Comparison of ENCODE assay signal across 14 cellular contexts in the genomic region with DNA sequence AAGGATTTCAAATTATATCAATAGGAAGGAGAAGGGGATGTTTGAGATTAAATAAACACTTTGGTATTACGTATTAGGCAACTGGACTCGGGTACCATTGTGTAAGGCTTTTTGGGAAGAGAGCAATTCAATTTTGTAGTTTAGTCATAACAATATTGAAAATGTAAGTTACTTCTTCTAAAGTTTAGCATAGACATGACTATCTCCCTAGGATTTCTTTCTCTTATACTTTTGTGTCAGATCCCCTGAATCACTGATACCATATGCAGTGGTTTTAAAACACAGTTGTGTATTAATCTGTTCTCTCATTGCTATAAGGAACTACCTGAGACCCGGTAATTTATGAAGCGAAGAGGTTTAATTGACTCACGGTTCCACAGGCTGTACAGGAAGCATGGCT.
DNase-seq lines count a peak whose midpoint lies in the region; ATAC-seq and TF ChIP-seq lines count a peak whose summit lies in the region.
"Had no signal": no experiment of that assay in that cellular context is flagged by ENCODE, and none has a peak within 500 bp of the region (broad histone marks: within the 10 kb centered on the region; RNA-seq: fewer than 3 reads in every experiment).

No MANE protein-coding gene starts in this region.

- no peak overlapping the region for H3K56ac ChIP-seq in mesendoderm (ENCODE audit: low read length)

- H4K20me1 ChIP-seq in MM.1S (ENCODE audit: insufficient read depth, low read length) = no peaks in the 10 kb centered on the region
- H4K20me1 ChIP-seq: BLaER1 had no signal

- no peak overlapping the region for H2BK5ac ChIP-seq in mesendoderm (ENCODE audit: low read length)

- WGBS in mesendoderm (ENCODE audit: extremely low coverage, insufficient coverage, low lambda C conversion rate) = no CpG with 5 or more reads among the region's 5 CpGs

- BruUV-seq in MCF 10A (replicated peaks; lab: Mats Ljungman, UMichigan) = no TSS peak

- no peak overlapping the region for H4K8ac ChIP-seq in mesendoderm (ENCODE audit: low read depth, low read length)

- H3K27ac ChIP-seq in breast epithelium = peak overlapping the region; percentile 64 to 73
- H3K27ac ChIP-seq in upper lobe of right lung = peak overlapping the region; percentile 47
- no peak overlapping the region for H3K27ac ChIP-seq in MM.1S (ENCODE audit: low read length)
- no peak overlapping the region for H3K27ac ChIP-seq in mesendoderm (ENCODE audit: low read depth, low read length)
- H3K27ac ChIP-seq: BLaER1, cardiac muscle cell had no signal

- H3K23ac ChIP-seq in mesendoderm (ENCODE audit: low read length) = no peak overlapping the region

- H3K4ac ChIP-seq in mesendoderm (ENCODE audit: low read depth, low read length) = no peak overlapping the region

- H4K5ac ChIP-seq in mesendoderm (ENCODE audit: low read length) = no peak overlapping the region

- H3K36me3 Mint-ChIP-seq in MCF 10A (ENCODE audit: insufficient read depth, unreplicated experiment) = no peaks in the 10 kb centered on the region
- peaks cover 7% of the 10 kb centered on the region for H3K36me3 Mint-ChIP-seq in activated naive CD8-positive, alpha-beta T cell treated with anti-CD3 and anti-CD28 coated beads for 36 hours
- peaks cover 0 to 9% (median 0%) of the 10 kb centered on the region in 3 donors for H3K36me3 Mint-ChIP-seq in naive thymus-derived CD8-positive, alpha-beta T cell

- POLR2A ChIA-PET in MCF 10A (lab: Yijun Ruan, JAX) = no interaction called here
- POLR2A ChIA-PET in naive thymus-derived CD8-positive, alpha-beta T cell (lab: Charles Lee) = no interaction called here

- peaks cover 8% of the 10 kb centered on the region for H3K9me3 Mint-ChIP-seq in MCF 10A (ENCODE audit: unreplicated experiment)
- H3K9me3 Mint-ChIP-seq in activated naive CD8-positive, alpha-beta T cell treated with anti-CD3 and anti-CD28 coated beads for 36 hours = peaks cover 7% of the 10 kb centered on the region
- peaks cover 0 to 24% (median 2%) of the 10 kb centered on the region in 9 donors for H3K9me3 Mint-ChIP-seq in naive thymus-derived CD8-positive, alpha-beta T cell

- no peaks in the 10 kb centered on the region for H3K79me1 ChIP-seq in mesendoderm (ENCODE audit: low read length)

- DNase-seq in breast epithelium (ENCODE audit: low spot score in 2 of 2) (no peak), MCF 10A (ENCODE audit: unreplicated experiment) (no peak), upper lobe of right lung (no peak), AG08395 (ENCODE audit: low spot score) (no peak), MM.1S (no peak), mesendoderm (no peak)
- DNase-seq in activated naive CD8-positive, alpha-beta T cell treated with anti-CD3 and anti-CD28 coated beads for 36 hours = no peak
- DNase-seq in naive thymus-derived CD8-positive, alpha-beta T cell = no peak
- DNase-seq: GDM1, NCI-H345, ovary, SIG-M5 had no signal

- H3K27me3 Mint-ChIP-seq in MCF 10A (ENCODE audit: insufficient read depth, unreplicated experiment) = peaks cover 25% of the 10 kb centered on the region
- no peaks in the 10 kb centered on the region for H3K27me3 Mint-ChIP-seq in activated naive CD8-positive, alpha-beta T cell treated with anti-CD3 and anti-CD28 coated beads for 36 hours
- no peaks in the 10 kb centered on the region for H3K27me3 Mint-ChIP-seq in naive thymus-derived CD8-positive, alpha-beta T cell

- no peak for TF ChIP-seq POLR2A in breast epithelium (IDR thresholded peaks at IDR 0.05)

- H3K18ac ChIP-seq in mesendoderm (ENCODE audit: low read length) = no peak overlapping the region

- H3K27me3 ChIP-seq in breast epithelium (no peaks in the 10 kb centered on the region), upper lobe of right lung (no peaks in the 10 kb centered on the region), MM.1S (replicated peaks; ENCODE audit: insufficient read depth, low read length) (no peaks in the 10 kb centered on the region), mesendoderm (ENCODE audit: insufficient read depth, low read length, poor library complexity) (no peaks in the 10 kb centered on the region)
- H3K27me3 ChIP-seq: cardiac muscle cell, ovary had no signal

- H2AK5ac ChIP-seq in mesendoderm (ENCODE audit: low read length) = no peak overlapping the region

- H3F3A ChIP-seq in MM.1S (ENCODE audit: insufficient read depth, low read length) = no peaks in the 10 kb centered on the region

- no peak overlapping the region for H3K27ac Mint-ChIP-seq in MCF 10A (ENCODE audit: low read depth, unreplicated experiment)
- peak overlapping the region; percentile 88 for H3K27ac Mint-ChIP-seq in activated naive CD8-positive, alpha-beta T cell treated with anti-CD3 and anti-CD28 coated beads for 36 hours
- H3K27ac Mint-ChIP-seq in naive thymus-derived CD8-positive, alpha-beta T cell = peak overlapping the region in 5 of 10 donors; percentile 64 to 92 (median 72)

- CTCF ChIA-PET in MCF 10A (lab: Yijun Ruan, JAX) = interaction anchor here (0.6 kb wide), 1 partner anchor 1425 kb away, joined by 3 read pairs; no protein-coding TSS in a partner anchor

- H3K4me3 ChIP-seq in breast epithelium (no peak overlapping the region), upper lobe of right lung (no peak overlapping the region), MM.1S (ENCODE audit: low read length) (no peak overlapping the region), mesendoderm (ENCODE audit: low read length) (no peak overlapping the region)
- H3K4me3 ChIP-seq: BLaER1, cardiac muscle cell, ovary had no signal

- H3K9me2 ChIP-seq in MM.1S (replicated peaks; ENCODE audit: insufficient read depth, low read length) = no peaks in the 10 kb centered on the region

- H3K79me2 ChIP-seq in MM.1S (ENCODE audit: low read length) = no peaks in the 10 kb centered on the region
- H3K79me2 ChIP-seq in mesendoderm (ENCODE audit: control insufficient read depth, insufficient read depth, low read length) = no peaks in the 10 kb centered on the region

- intact Hi-C loops in breast epithelium (cut with DNase I; ENCODE audit: low total_unique reads) = no loop called here
- intact Hi-C loops in MCF 10A (cut with micrococcal nuclease) = no loop called here
- intact Hi-C loops in upper lobe of right lung (cut with DNase I) = no loop called here

- no peak overlapping the region for H3K9ac ChIP-seq in MM.1S (ENCODE audit: low read length)
- H3K9ac ChIP-seq in mesendoderm (ENCODE audit: low read length) = no peak overlapping the region
- H3K9ac ChIP-seq: BLaER1 had no signal

- TF ChIP-seq CTCF in breast epithelium (IDR thresholded peaks at IDR 0.05) = no peak
- no peak for TF ChIP-seq CTCF in MCF 10A (IDR thresholded peaks at IDR 0.05; ENCODE audit: unreplicated experiment)
- no peak for TF ChIP-seq CTCF in upper lobe of right lung (IDR thresholded peaks at IDR 0.05)
- TF ChIP-seq CTCF in MM.1S (IDR thresholded peaks at IDR 0.05; ENCODE audit: low read length) = no peak

- H3K36me3 ChIP-seq in breast epithelium (no peaks in the 10 kb centered on the region), upper lobe of right lung (no peaks in the 10 kb centered on the region), MM.1S (replicated peaks; ENCODE audit: insufficient read depth, low read length) (no peaks in the 10 kb centered on the region), mesendoderm (ENCODE audit: control insufficient read depth, insufficient read depth, low read length) (no peaks in the 10 kb centered on the region)
- H3K36me3 ChIP-seq: BLaER1, cardiac muscle cell, ovary had no signal

- no peak overlapping the region for H3K4me3 Mint-ChIP-seq in MCF 10A (ENCODE audit: unreplicated experiment)
- H3K4me3 Mint-ChIP-seq in activated naive CD8-positive, alpha-beta T cell treated with anti-CD3 and anti-CD28 coated beads for 36 hours = no peak overlapping the region
- H3K4me3 Mint-ChIP-seq in naive thymus-derived CD8-positive, alpha-beta T cell = peak overlapping the region in 7 of 10 donors; percentile 63 to 77 (median 69)

- H2BK15ac ChIP-seq in mesendoderm (replicated peaks; ENCODE audit: low read depth) = no peak overlapping the region

- no peak overlapping the region for H2AFZ ChIP-seq in MM.1S (ENCODE audit: low read length)

- H3K4me1 Mint-ChIP-seq in MCF 10A (ENCODE audit: insufficient read depth, unreplicated experiment) = no peaks in the 10 kb centered on the region
- H3K4me1 Mint-ChIP-seq in activated naive CD8-positive, alpha-beta T cell treated with anti-CD3 and anti-CD28 coated beads for 36 hours = peaks cover 14% of the 10 kb centered on the region
- H3K4me1 Mint-ChIP-seq in naive thymus-derived CD8-positive, alpha-beta T cell = peaks cover 5 to 25% (median 15%) of the 10 kb centered on the region in 4 donors

- no peak overlapping the region for H3K4me2 ChIP-seq in MM.1S (ENCODE audit: low read depth, low read length)
- H3K4me2 ChIP-seq in mesendoderm (ENCODE audit: low read length) = no peak overlapping the region

- no peak overlapping the region for H2BK120ac ChIP-seq in mesendoderm (ENCODE audit: low read depth, low read length)

- H3K4me1 ChIP-seq in breast epithelium = no peaks in the 10 kb centered on the region
- H3K4me1 ChIP-seq in upper lobe of right lung = peaks cover 11% of the 10 kb centered on the region
- H3K4me1 ChIP-seq in MM.1S (ENCODE audit: low read length) = no peaks in the 10 kb centered on the region
- H3K4me1 ChIP-seq in mesendoderm (ENCODE audit: control insufficient read depth, low read depth, low read length) = no peaks in the 10 kb centered on the region

- no peak for ATAC-seq in naive thymus-derived CD8-positive, alpha-beta T cell
- no peak for ATAC-seq in upper lobe of right lung

- H3K9me3 ChIP-seq in breast epithelium = no peaks in the 10 kb centered on the region
- no peaks in the 10 kb centered on the region for H3K9me3 ChIP-seq in upper lobe of right lung
- H3K9me3 ChIP-seq in MM.1S (replicated peaks; ENCODE audit: insufficient read depth, low read length) = no peaks in the 10 kb centered on the region
- H3K9me3 ChIP-seq: ovary had no signal

Comparison
In these comparisons a context has a peak if more than half of its experiments do, and no peak if none do; other contexts are left out.
1. H3K27ac ChIP-seq: peak in breast epithelium (2 of 2) and upper lobe of right lung (single experiment); none in MM.1S (single experiment) and mesendoderm (single experiment).
2. H3K4me3 Mint-ChIP-seq: peak in naive thymus-derived CD8-positive, alpha-beta T cell (7 of 10); none in MCF 10A (single experiment) and activated naive CD8-positive, alpha-beta T cell treated with anti-CD3 and anti-CD28 coated beads for 36 hours (single experiment).